In genomic region chr16:74666425-74667214, GRCh38 we compare ENCODE assay signal across 1 cellular context.
A peak's percentile ranks its signal among the peaks of the same experiment; 100 is the strongest.
TF ChIP-seq lines count a peak whose summit lies in the region.

Gene RFWD3 (minus strand): TSS chr16:74666877. CDS start chr16:74661449, 5,428 bp downstream.

TF ChIP-seq in HepG2, 621 proteins besides CTCF, POLR2A, EP300 and RAD21 (continued from another document and continues in another):
- TF ChIP-seq CHD4 (IDR thresholded peaks at IDR 0.05; ENCODE audit: borderline replicate concordance, low read length), result no peak
- peak; percentile 83 for TF ChIP-seq BORCS8-MEF2B (CRISPR knock-in tag; IDR thresholded peaks at IDR 0.05)
- peak; percentile 75; the same call in 1 of the 2 replicates for TF ChIP-seq ZNF253 (CRISPR knock-in tag; IDR thresholded peaks at IDR 0.05; ENCODE audit: borderline replicate concordance)
- TF ChIP-seq ZNF281 (CRISPR knock-in tag; IDR thresholded peaks at IDR 0.05; ENCODE audit: borderline replicate concordance), result peak; percentile 35; the same call in 1 of the 2 replicates
- TF ChIP-seq ZNF615 (CRISPR knock-in tag; IDR thresholded peaks at IDR 0.05; ENCODE audit: borderline replicate concordance), result no peak
- peak; percentile 74; the same call in 1 of the 2 replicates for TF ChIP-seq ZBTB43 (CRISPR knock-in tag; conservative IDR thresholded peaks at IDR 0.05)
- TF ChIP-seq KIAA2018 (CRISPR knock-in tag; IDR thresholded peaks at IDR 0.05; ENCODE audit: borderline replicate concordance), result 0 out of 2 replicates have a peak, but pooled peaks have one; percentile 37
- peak; percentile 30; the same call in 1 of the 2 replicates for TF ChIP-seq ZNF12 (CRISPR knock-in tag; IDR thresholded peaks at IDR 0.05)
- TF ChIP-seq CEBPB (IDR thresholded peaks at IDR 0.05; ENCODE audit: borderline replicate concordance, low read depth, low read length), result no peak
- no peak for TF ChIP-seq ZNF652 (CRISPR knock-in tag; IDR thresholded peaks at IDR 0.05; ENCODE audit: borderline replicate concordance, low read depth)
- TF ChIP-seq PBX2 (CRISPR knock-in tag; IDR thresholded peaks at IDR 0.05), result peak; percentile 95
- TF ChIP-seq HIC2 (CRISPR knock-in tag; IDR thresholded peaks at IDR 0.05; ENCODE audit: low read depth), result no peak
- peak; percentile 42; the same call in 1 of the 2 replicates for TF ChIP-seq FOXP4 (CRISPR knock-in tag; IDR thresholded peaks at IDR 0.05)
- TF ChIP-seq ZNF674 (CRISPR knock-in tag; IDR thresholded peaks at IDR 0.05; ENCODE audit: low read depth), result 0 out of 2 replicates have a peak, but pooled peaks have one; percentile 52
- no peak for TF ChIP-seq ZNF17 (CRISPR knock-in tag; IDR thresholded peaks at IDR 0.05)
- TF ChIP-seq ADNP (CRISPR knock-in tag; IDR thresholded peaks at IDR 0.05), result no peak
- TF ChIP-seq E2F1 (CRISPR knock-in tag; IDR thresholded peaks at IDR 0.05), result peak; percentile 97
- peak; percentile 70; the same call in 1 of the 2 replicates for TF ChIP-seq ZNF710 (CRISPR knock-in tag; IDR thresholded peaks at IDR 0.05; ENCODE audit: borderline replicate concordance)
- 0 out of 2 replicates have a peak, but pooled peaks have one; percentile 16 for TF ChIP-seq ZNF720 (CRISPR knock-in tag; IDR thresholded peaks at IDR 0.05)
- no peak; the same call in 1 of the 2 replicates for TF ChIP-seq E2F2 (CRISPR knock-in tag; IDR thresholded peaks at IDR 0.05; ENCODE audit: borderline replicate concordance)
- 0 out of 2 replicates have a peak, but pooled peaks have one; percentile 76 for TF ChIP-seq ZNF773 (CRISPR knock-in tag; IDR thresholded peaks at IDR 0.05; ENCODE audit: borderline replicate concordance)
- no peak for TF ChIP-seq IKZF1 (IDR thresholded peaks at IDR 0.05)
- TF ChIP-seq TAF15 (IDR thresholded peaks at IDR 0.05; ENCODE audit: low read depth, low read length, poor library complexity, severe bottlenecking), result no peak
- no peak for TF ChIP-seq GZF1 (CRISPR knock-in tag; IDR thresholded peaks at IDR 0.05)
- no peak for TF ChIP-seq ZNF260 (CRISPR knock-in tag; IDR thresholded peaks at IDR 0.05; ENCODE audit: borderline replicate concordance, low read depth)
- TF ChIP-seq ZNF20 (CRISPR knock-in tag; IDR thresholded peaks at IDR 0.05), result peak; percentile 55; the same call in 1 of the 2 replicates
